In genomic region chr5:43014522-43014921, GRCh38 we compare ENCODE assay signal across 20 cellular contexts.
"Had no signal": no experiment of that assay in that cellular context is flagged by ENCODE, and none has a peak within 500 bp of the region (broad histone marks: within the 10 kb centered on the region; RNA-seq: fewer than 3 reads in every experiment).

No MANE protein-coding gene starts in this region.

- H3K27ac Mint-ChIP-seq: activated T-helper 17 cell treated with anti-CD3 and anti-CD28 coated beads, Interleukin-2, amount 50 U/mL, for 72 hours; mesothelial cell of epicardium had no signal

- DNase-seq: activated CD4-positive, alpha-beta T cell treated with anti-CD3 and anti-CD28 coated beads, Interleukin-2, amount 10 ng/mL, durations not matched to agents 24 days and 14 days; activated CD4-positive, CD25-positive, alpha-beta regulatory T cell; activated CD8-positive, alpha-beta T cell treated with anti-CD3 and anti-CD28 coated beads for 36 hours; activated naive CD4-positive, alpha-beta T cell; activated T-cell treated with anti-CD3 and anti-CD28 coated beads, Interleukin-2, amount 50 U/mL, for 1 hour; aorta; brain microvascular endothelial cell; gastrocnemius medialis; heart left ventricle; kidney; ovary; psoas muscle; right cardiac atrium had no signal

- ATAC-seq: activated CD8-positive, alpha-beta T cell treated with anti-CD3 and anti-CD28 coated beads for 36 hours; activated T-helper 17 cell treated with anti-CD3 and anti-CD28 coated beads, Interleukin-2, amount 50 U/mL, for 72 hours; esophagus mucosa; gastrocnemius medialis; heart left ventricle; left lobe of liver; psoas muscle; right cardiac atrium had no signal

- H3K27ac ChIP-seq: brain microvascular endothelial cell, coronary artery, gastrocnemius medialis, heart left ventricle, ovary, psoas muscle, tibial nerve had no signal

- H3K9me3 ChIP-seq: gastrocnemius medialis, heart left ventricle, ovary, psoas muscle, tibial nerve had no signal

- H3K27me3 ChIP-seq: brain microvascular endothelial cell, ovary, tibial nerve had no signal

- H3K9me3 Mint-ChIP-seq: activated CD4-positive, alpha-beta T cell treated with anti-CD3 and anti-CD28 coated beads, Interleukin-2, amount 10 ng/mL, durations not matched to agents 24 days and 14 days; activated CD8-positive, alpha-beta T cell treated with anti-CD3 and anti-CD28 coated beads for 36 hours; activated T-helper 17 cell treated with anti-CD3 and anti-CD28 coated beads, Interleukin-2, amount 50 U/mL, for 72 hours; mesothelial cell of epicardium; stimulated activated naive CD8-positive, alpha-beta T cell treated with anti-CD3 and anti-CD28 coated beads, Interleukin-15, Interleukin-2, amounts not matched to agents 100 ng/mL and 50 ng/mL, for 24 hours had no signal

- H3K36me3 Mint-ChIP-seq: mesothelial cell of epicardium had no signal

- H3K4me3 Mint-ChIP-seq: activated CD4-positive, alpha-beta T cell treated with anti-CD3 and anti-CD28 coated beads, Interleukin-2, amount 10 ng/mL, durations not matched to agents 24 days and 14 days; activated CD8-positive, alpha-beta T cell treated with anti-CD3 and anti-CD28 coated beads for 36 hours; mesothelial cell of epicardium had no signal

- H3K4me3 ChIP-seq: coronary artery, gastrocnemius medialis, heart left ventricle, ovary, psoas muscle, tibial nerve had no signal

- H3K27me3 Mint-ChIP-seq: activated CD4-positive, alpha-beta T cell treated with anti-CD3 and anti-CD28 coated beads, Interleukin-2, amount 10 ng/mL, durations not matched to agents 24 days and 14 days; activated CD8-positive, alpha-beta T cell treated with anti-CD3 and anti-CD28 coated beads for 36 hours; activated T-helper 17 cell treated with anti-CD3 and anti-CD28 coated beads, Interleukin-2, amount 50 U/mL, for 72 hours; stimulated activated naive CD8-positive, alpha-beta T cell treated with anti-CD3 and anti-CD28 coated beads, Interleukin-15, Interleukin-2, amounts not matched to agents 100 ng/mL and 50 ng/mL, for 24 hours had no signal

- H3K36me3 ChIP-seq: brain microvascular endothelial cell, gastrocnemius medialis, heart left ventricle, ovary, tibial nerve had no signal
